1 cellular context compared by ENCODE assay signal in genomic region chr1:169809370-169810095, GRCh38.
TF ChIP-seq lines count a peak whose summit lies in the region.

No MANE protein-coding gene starts in this region.

TF ChIP-seq in HepG2, 621 proteins besides CTCF, POLR2A, EP300 and RAD21 (continued from another document):
- TF ChIP-seq, protein P1, sequence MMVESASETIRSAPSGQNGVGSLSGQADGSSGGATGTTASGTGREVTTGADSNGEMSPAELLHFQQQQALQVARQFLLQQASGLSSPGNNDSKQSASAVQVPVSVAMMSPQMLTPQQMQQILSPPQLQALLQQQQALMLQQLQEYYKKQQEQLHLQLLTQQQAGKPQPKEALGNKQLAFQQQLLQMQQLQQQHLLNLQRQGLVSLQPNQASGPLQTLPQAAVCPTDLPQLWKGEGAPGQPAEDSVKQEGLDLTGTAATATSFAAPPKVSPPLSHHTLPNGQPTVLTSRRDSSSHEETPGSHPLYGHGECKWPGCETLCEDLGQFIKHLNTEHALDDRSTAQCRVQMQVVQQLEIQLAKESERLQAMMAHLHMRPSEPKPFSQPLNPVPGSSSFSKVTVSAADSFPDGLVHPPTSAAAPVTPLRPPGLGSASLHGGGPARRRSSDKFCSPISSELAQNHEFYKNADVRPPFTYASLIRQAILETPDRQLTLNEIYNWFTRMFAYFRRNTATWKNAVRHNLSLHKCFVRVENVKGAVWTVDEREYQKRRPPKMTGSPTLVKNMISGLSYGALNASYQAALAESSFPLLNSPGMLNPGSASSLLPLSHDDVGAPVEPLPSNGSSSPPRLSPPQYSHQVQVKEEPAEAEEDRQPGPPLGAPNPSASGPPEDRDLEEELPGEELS (CRISPR knock-in tag; IDR thresholded peaks at IDR 0.05): no peak
- peak; percentile 70 for TF ChIP-seq STAG1 (CRISPR knock-in tag; IDR thresholded peaks at IDR 0.05)
- TF ChIP-seq, protein P2, sequence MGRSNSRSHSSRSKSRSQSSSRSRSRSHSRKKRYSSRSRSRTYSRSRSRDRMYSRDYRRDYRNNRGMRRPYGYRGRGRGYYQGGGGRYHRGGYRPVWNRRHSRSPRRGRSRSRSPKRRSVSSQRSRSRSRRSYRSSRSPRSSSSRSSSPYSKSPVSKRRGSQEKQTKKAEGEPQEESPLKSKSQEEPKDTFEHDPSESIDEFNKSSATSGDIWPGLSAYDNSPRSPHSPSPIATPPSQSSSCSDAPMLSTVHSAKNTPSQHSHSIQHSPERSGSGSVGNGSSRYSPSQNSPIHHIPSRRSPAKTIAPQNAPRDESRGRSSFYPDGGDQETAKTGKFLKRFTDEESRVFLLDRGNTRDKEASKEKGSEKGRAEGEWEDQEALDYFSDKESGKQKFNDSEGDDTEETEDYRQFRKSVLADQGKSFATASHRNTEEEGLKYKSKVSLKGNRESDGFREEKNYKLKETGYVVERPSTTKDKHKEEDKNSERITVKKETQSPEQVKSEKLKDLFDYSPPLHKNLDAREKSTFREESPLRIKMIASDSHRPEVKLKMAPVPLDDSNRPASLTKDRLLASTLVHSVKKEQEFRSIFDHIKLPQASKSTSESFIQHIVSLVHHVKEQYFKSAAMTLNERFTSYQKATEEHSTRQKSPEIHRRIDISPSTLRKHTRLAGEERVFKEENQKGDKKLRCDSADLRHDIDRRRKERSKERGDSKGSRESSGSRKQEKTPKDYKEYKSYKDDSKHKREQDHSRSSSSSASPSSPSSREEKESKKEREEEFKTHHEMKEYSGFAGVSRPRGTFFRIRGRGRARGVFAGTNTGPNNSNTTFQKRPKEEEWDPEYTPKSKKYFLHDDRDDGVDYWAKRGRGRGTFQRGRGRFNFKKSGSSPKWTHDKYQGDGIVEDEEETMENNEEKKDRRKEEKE (IDR thresholded peaks at IDR 0.05): no peak
- TF ChIP-seq NCOA1 (CRISPR knock-in tag; IDR thresholded peaks at IDR 0.05): no peak
- peak; percentile 61 for TF ChIP-seq SMC3 (IDR thresholded peaks at IDR 0.05; ENCODE audit: low read length)
- no peak for TF ChIP-seq SP1 (IDR thresholded peaks at IDR 0.05)
- TF ChIP-seq SP1 (CRISPR knock-in tag; IDR thresholded peaks at IDR 0.05): no peak
TF ChIP-seq in HepG2: peak in this region for 3.
